Comparison of ENCODE assay signal across 2 cellular contexts in the genomic region with DNA sequence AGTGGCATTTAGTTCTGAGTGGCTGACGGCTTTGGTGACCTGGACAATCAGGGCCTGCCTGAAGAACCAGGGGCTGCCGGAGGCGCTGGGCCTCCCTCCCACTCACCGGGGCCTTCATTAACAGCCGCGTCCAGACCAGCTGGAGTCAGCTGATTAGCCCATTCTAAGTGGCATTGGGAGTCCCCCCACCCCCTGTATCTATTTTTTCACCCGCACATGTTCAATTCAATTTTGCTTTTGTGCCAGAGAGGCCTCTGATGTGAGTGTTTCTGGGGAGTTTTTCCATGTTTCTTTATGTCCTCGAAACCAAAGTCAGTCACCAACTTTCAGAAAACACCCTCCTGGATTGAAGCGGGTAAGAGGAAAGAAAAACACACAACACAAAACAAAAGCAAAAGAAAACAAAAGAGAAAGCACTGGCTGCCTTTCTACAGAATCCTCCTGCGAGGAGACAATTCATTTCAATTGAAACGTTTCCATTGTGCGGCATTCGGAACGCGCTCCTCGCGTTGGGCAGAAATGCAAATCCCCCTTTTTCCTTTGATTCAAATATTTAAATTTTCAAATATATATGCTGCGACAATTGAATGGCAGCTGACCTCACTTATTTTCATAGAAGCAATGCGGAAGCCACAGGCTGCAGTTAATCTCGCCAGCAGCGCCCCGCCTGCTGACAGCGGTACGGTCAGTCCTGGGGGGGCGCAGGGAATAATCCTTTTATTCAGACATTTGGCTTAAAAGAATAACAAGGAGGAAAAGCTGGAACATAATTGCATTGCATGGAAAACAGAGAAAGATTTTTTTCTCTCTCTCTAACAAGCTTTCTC.
TF ChIP-seq lines count a peak whose summit lies in the region.

No MANE protein-coding gene starts in this region.

TF ChIP-seq in H1, 55 proteins besides CTCF, POLR2A, EP300 and RAD21:
- TF ChIP-seq ZNF274 (IDR thresholded peaks at IDR 0.05; ENCODE audit: borderline replicate concordance, extremely low read depth, low read length), result no peak
- TF ChIP-seq, protein P1, sequence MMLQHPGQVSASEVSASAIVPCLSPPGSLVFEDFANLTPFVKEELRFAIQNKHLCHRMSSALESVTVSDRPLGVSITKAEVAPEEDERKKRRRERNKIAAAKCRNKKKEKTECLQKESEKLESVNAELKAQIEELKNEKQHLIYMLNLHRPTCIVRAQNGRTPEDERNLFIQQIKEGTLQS (IDR thresholded peaks at IDR 0.05; ENCODE audit: insufficient read depth, low read depth, low read length), result no peak
- TF ChIP-seq RNF2 (IDR thresholded peaks at IDR 0.05; ENCODE audit: borderline replicate concordance, low read depth, low read length, missing control alignments, poor library complexity, severe bottlenecking), result no peak
- TF ChIP-seq CHD7 (IDR thresholded peaks at IDR 0.05; ENCODE audit: insufficient replicate concordance, low read length), result peak; percentile 23
- TF ChIP-seq, protein P2, sequence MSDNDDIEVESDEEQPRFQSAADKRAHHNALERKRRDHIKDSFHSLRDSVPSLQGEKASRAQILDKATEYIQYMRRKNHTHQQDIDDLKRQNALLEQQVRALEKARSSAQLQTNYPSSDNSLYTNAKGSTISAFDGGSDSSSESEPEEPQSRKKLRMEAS (IDR thresholded peaks at IDR 0.05), result no peak

TF ChIP-seq in neural cell, 6 proteins besides CTCF, POLR2A, EP300 and RAD21:
- TF ChIP-seq TAF1 (IDR thresholded peaks at IDR 0.05; ENCODE audit: low read depth), result no peak
- no peak for TF ChIP-seq REST (IDR thresholded peaks at IDR 0.05; ENCODE audit: borderline replicate concordance)
- TF ChIP-seq POLR2AphosphoS5 (IDR thresholded peaks at IDR 0.05), result no peak
- no peak for TF ChIP-seq MXI1 (conservative IDR thresholded peaks at IDR 0.05; ENCODE audit: poor library complexity, severe bottlenecking)
- no peak for TF ChIP-seq EZH2 (IDR thresholded peaks at IDR 0.05; ENCODE audit: borderline replicate concordance, insufficient read depth, low read length, poor library complexity, severe bottlenecking)
- no peak for TF ChIP-seq SMC3 (conservative IDR thresholded peaks at IDR 0.05; ENCODE audit: poor library complexity)
TF ChIP-seq in neural cell: peak in this region for 0.
